Comparison of ENCODE assay signal across 8 cellular contexts in the genomic region with DNA sequence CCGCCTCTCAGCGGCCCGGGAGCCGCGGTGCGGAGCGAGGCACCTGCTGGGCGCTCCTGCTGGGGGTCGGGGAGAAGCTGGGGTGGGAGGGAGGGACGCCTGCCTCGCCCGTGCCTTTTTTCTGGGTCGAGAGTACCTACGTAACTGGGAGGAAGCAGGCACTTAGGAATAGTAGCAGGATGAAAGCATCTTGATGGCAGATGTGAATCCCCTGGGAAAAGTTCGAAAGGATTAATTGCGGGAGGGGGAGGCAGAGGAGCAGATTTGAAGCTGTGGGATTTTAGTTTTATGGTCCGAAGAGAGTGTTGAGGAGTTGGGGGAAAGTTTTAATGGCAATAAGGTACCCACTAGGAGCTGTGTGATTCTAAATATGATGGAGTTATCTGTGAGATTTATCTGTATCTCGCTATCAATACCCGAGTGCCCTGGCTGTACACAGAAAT. TPM values are rescaled to one million over a fixed set of nuclear protein-coding genes. Genes with fewer than 3 reads are reported as not detected.
DNase-seq lines count a peak whose midpoint lies in the region; ATAC-seq, FAIRE-seq and TF ChIP-seq lines count a peak whose summit lies in the region.

No MANE protein-coding gene starts in this region.

- H3K36me3 Mint-ChIP-seq in activated CD8-positive, alpha-beta memory T cell treated with anti-CD3 and anti-CD28 coated beads, Interleukin-2, amount 10 ng/mL, durations not matched to agents 7 days and 5 days = no peaks in the 10 kb centered on the region

- no peaks in the 10 kb centered on the region for H3K9me3 Mint-ChIP-seq in activated CD8-positive, alpha-beta memory T cell treated with anti-CD3 and anti-CD28 coated beads, Interleukin-2, amount 10 ng/mL, durations not matched to agents 7 days and 5 days (ENCODE audit: low read depth)

- H3K27ac ChIP-seq in Panc1 (ENCODE audit: low read length) = peak overlapping the region; percentile 66
- H3K27ac ChIP-seq in esophagus (ENCODE audit: low read depth in 2 of 2, low read length in 1 of 2) = peak overlapping the region; percentile 26 to 93

- intact Hi-C loops in Panc1 (cut with micrococcal nuclease; ENCODE audit: unreplicated experiment) = no loop called here

- no peak for ATAC-seq in activated CD8-positive, alpha-beta memory T cell treated with anti-CD3 and anti-CD28 coated beads, Interleukin-2, amount 10 ng/mL, durations not matched to agents 7 days and 5 days
- ATAC-seq in Panc1 = no peak

- H3K36me3 ChIP-seq in Panc1 (ENCODE audit: control insufficient read depth, insufficient read depth, low read length) = peaks cover 2% of the 10 kb centered on the region
- no peaks in the 10 kb centered on the region for H3K36me3 ChIP-seq in esophagus (ENCODE audit: control insufficient read depth in 2 of 2, insufficient read depth in 2 of 2, low read length in 1 of 2)

- H3K4me3 ChIP-seq in Panc1 (ENCODE audit: low read depth in 2 of 2, low read length in 2 of 2) (peak overlapping the region; percentile 68 to 69), esophagus (ENCODE audit: low read depth in 1 of 2, low read length in 2 of 2) (peak overlapping the region; percentile 93 to 99)

- no TSS peak for BruUV-seq in Panc1 (replicated peaks; lab: Mats Ljungman, UMichigan)

- DNase-seq in activated CD8-positive, alpha-beta memory T cell treated with anti-CD3 and anti-CD28 coated beads, Interleukin-2, amount 10 ng/mL, durations not matched to agents 7 days and 5 days = no peak
- DNase-seq in activated CD8-positive, alpha-beta memory T cell treated with anti-CD3 and anti-CD28 coated beads, Interleukin-2, amount 50 U/mL, for 4 hours = no peak
- DNase-seq in Panc1 (ENCODE audit: low read depth, low spot score) (no peak), retina (peak; percentile 67), COLO829 (ENCODE audit: low spot score) (no peak), D721Med (ENCODE audit: insufficient read length, low spot score) (no peak), dermis blood vessel endothelial cell (no peak)

- no peaks in the 10 kb centered on the region for H3K27me3 Mint-ChIP-seq in activated CD8-positive, alpha-beta memory T cell treated with anti-CD3 and anti-CD28 coated beads, Interleukin-2, amount 10 ng/mL, durations not matched to agents 7 days and 5 days

- H3K9me3 ChIP-seq in Panc1 (ENCODE audit: control insufficient read depth, insufficient read depth, low read depth, low read length) (no peaks in the 10 kb centered on the region), esophagus (ENCODE audit: control insufficient read depth in 2 of 2, insufficient read depth in 1 of 2, low read depth in 1 of 2, low read length in 1 of 2) (no peaks in the 10 kb centered on the region)

- peak overlapping the region; percentile 76 for H3K27ac Mint-ChIP-seq in activated CD8-positive, alpha-beta memory T cell treated with anti-CD3 and anti-CD28 coated beads, Interleukin-2, amount 10 ng/mL, durations not matched to agents 7 days and 5 days

- H3K4me1 Mint-ChIP-seq in activated CD8-positive, alpha-beta memory T cell treated with anti-CD3 and anti-CD28 coated beads, Interleukin-2, amount 10 ng/mL, durations not matched to agents 7 days and 5 days = peaks cover 25% of the 10 kb centered on the region

- peak overlapping the region; percentile 87 for H3K4me3 Mint-ChIP-seq in activated CD8-positive, alpha-beta memory T cell treated with anti-CD3 and anti-CD28 coated beads, Interleukin-2, amount 10 ng/mL, durations not matched to agents 7 days and 5 days

- H3K4me1 ChIP-seq in Panc1 (ENCODE audit: control insufficient read depth, insufficient read depth, low read length) (peaks cover 25% of the 10 kb centered on the region), esophagus (ENCODE audit: control insufficient read depth in 2 of 2, insufficient read depth in 2 of 2, low read length in 1 of 2) (no peaks in the 10 kb centered on the region)

- in situ Hi-C loops in Panc1 (cut with HindIII; ENCODE audit: low pct_unique_long_range_greater_than_20kb, low sequenced_read_pairs) = no loop called here

- no peak for TF ChIP-seq CTCF in Panc1 (IDR thresholded peaks at IDR 0.05)
- no peak for TF ChIP-seq CTCF in D721Med (IDR thresholded peaks at IDR 0.05; ENCODE audit: insufficient read depth, missing control alignments)

- CTCF ChIA-PET in activated CD8-positive, alpha-beta memory T cell treated with anti-CD3 and anti-CD28 coated beads, Interleukin-2, amount 10 ng/mL, durations not matched to agents 7 days and 5 days (lab: Charles Lee) = interaction anchor here (0.6 to 1.8 kb wide), 4 partner anchors 9 to 293 kb away, joined by 3 to 8 read pairs (median 6); no protein-coding TSS in a partner anchor
- CTCF ChIA-PET in Panc1 (lab: Charles Lee) = interaction anchor here (0.6 to 1.0 kb wide), 2 partner anchors 67 to 94 kb away, joined by 3 to 5 read pairs; a partner anchor contains a TSS

- POLR2A ChIA-PET in Panc1 (lab: Charles Lee) = interaction anchor here (0.5 to 0.6 kb wide), 2 partner anchors 27 to 63 kb away, joined by 3 to 8 read pairs; no protein-coding TSS in a partner anchor

- no peak for FAIRE-seq in D721Med (lab: Jason Lieb, UNC)

- H3K27me3 ChIP-seq in Panc1 (ENCODE audit: control insufficient read depth, insufficient read depth, low read length) = no peaks in the 10 kb centered on the region
- H3K27me3 ChIP-seq in esophagus (ENCODE audit: control insufficient read depth in 1 of 2, insufficient read depth in 2 of 2, low read length in 2 of 2) = no peaks in the 10 kb centered on the region

- 1% methylated on average over 19 of the region's 19 CpGs for WGBS in esophagus, 2 donors

RNA-seq across cellular contexts. Expression of a gene that starts 1.1 kb away (rescaled TPM):
- 10 to 100 TPM; 56.4 to 94.9 TPM for total RNA-seq in activated CD8-positive, alpha-beta memory T cell treated with anti-CD3 and anti-CD28 coated beads, Interleukin-2, amount 10 ng/mL, durations not matched to agents 7 days and 5 days
- total RNA-seq in Panc1 (2021; ENCODE audit: unreplicated experiment) = 98.5 TPM
- 52.1 TPM for polyA plus RNA-seq in Panc1 (2012; ENCODE audit: insufficient read length)
- polyA plus RNA-seq in esophagus = 10 to 100 TPM; 20.3 to 31.2 TPM
- 45.9 and 74.0 TPM in 2 replicates for total RNA-seq in dermis blood vessel endothelial cell
